In the genomic region with DNA sequence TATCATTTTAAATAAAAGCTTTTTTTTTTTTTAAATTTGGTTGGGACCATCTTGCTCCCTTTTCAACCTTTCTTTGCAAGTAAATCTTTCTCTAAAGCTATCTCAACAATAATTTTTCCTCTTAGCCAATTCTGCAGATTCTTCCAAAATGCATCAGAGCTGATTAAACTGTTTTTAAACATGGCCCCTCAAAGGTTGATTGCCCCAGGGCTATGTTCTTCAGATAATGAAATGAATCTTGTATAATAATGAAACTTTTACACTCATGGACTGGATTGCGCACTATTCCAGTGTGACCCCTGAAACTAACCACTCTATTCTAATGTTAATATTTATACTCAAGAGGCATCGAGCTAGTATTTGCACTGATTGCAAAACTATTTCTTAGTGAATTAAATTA, we compare ENCODE assay signal across 29 cellular contexts.
"Had no signal": no experiment of that assay in that cellular context is flagged by ENCODE, and none has a peak within 500 bp of the region (broad histone marks: within the 10 kb centered on the region; RNA-seq: fewer than 3 reads in every experiment).

No MANE protein-coding gene starts in this region.

- H3K4me3 ChIP-seq: adrenal gland, body of pancreas, breast epithelium had no signal

- H3K4me1 ChIP-seq: adrenal gland, body of pancreas, breast epithelium had no signal

- DNase-seq: activated B cell treated with CpG ODN at 0.5 μM for 24 hours; activated CD4-positive, alpha-beta memory T cell treated with anti-CD3 and anti-CD28 coated beads for 36 hours; activated CD4-positive, alpha-beta T cell treated with anti-CD3 and anti-CD28 coated beads for 4 hours; activated CD4-positive, alpha-beta T cell treated with anti-CD3 and anti-CD28 coated beads, Interleukin-2, amount 10 ng/mL, durations not matched to agents 24 days and 14 days; activated CD4-positive, alpha-beta T cell treated with anti-CD3 and anti-CD28 coated beads, Interleukin-2, amount 50 U/mL, for 1 hour; activated CD4-positive, alpha-beta T cell treated with anti-CD3 and anti-CD28 coated beads, Interleukin-2, amount 50 U/mL, for 4 hours; activated CD4-positive, CD25-positive, alpha-beta regulatory T cell treated with anti-CD3 and anti-CD28 coated beads, Interleukin-2, amount 50 U/mL, for 72 hours; activated CD8-positive, alpha-beta memory T cell treated with anti-CD3 and anti-CD28 coated beads, Interleukin-2, amount 50 U/mL, for 4 hours; activated CD8-positive, alpha-beta T cell treated with anti-CD3 and anti-CD28 coated beads for 36 hours; activated effector memory CD4-positive, alpha-beta T cell treated with anti-CD3 and anti-CD28 coated beads, Interleukin-2, amount 50 U/mL, for 16 hours; activated gamma-delta T cell treated with Interleukin-2 at 50 U/mL for 16 hours; activated naive CD4-positive, alpha-beta T cell; activated naive CD4-positive, alpha-beta T cell treated with anti-CD3 and anti-CD28 coated beads for 36 hours; activated naive CD4-positive, alpha-beta T cell treated with anti-CD3 and anti-CD28 coated beads, Interleukin-2, amount 50 U/mL, for 16 hours; activated naive CD8-positive, alpha-beta T cell treated with anti-CD3 and anti-CD28 coated beads for 36 hours; activated T-cell treated with anti-CD3 and anti-CD28 coated beads for 4 hours; activated T-cell treated with anti-CD3 and anti-CD28 coated beads, Interleukin-2, amount 50 U/mL, for 1 hour; activated T-cell treated with anti-CD3 and anti-CD28 coated beads, Interleukin-2, amount 50 U/mL, for 4 hours; activated T-cell treated with anti-CD3 and anti-CD28 coated beads, Interleukin-2, amount 50 U/mL, for 72 hours; adrenal gland; amniotic stem cell; aorta; body of pancreas; brain microvascular endothelial cell; central memory CD4-positive, alpha-beta T cell; T-helper 2 cell; T-helper 9 cell had no signal

- H3K27ac ChIP-seq: adrenal gland, body of pancreas, brain microvascular endothelial cell, breast epithelium, VCaP had no signal

- H3K27me3 ChIP-seq: adrenal gland, body of pancreas, brain microvascular endothelial cell, breast epithelium had no signal

- H3K9me3 ChIP-seq: adrenal gland, body of pancreas, breast epithelium had no signal

- H3K36me3 ChIP-seq: adrenal gland, brain microvascular endothelial cell, breast epithelium had no signal
